9 cellular contexts compared by ENCODE assay signal in the genomic region with DNA sequence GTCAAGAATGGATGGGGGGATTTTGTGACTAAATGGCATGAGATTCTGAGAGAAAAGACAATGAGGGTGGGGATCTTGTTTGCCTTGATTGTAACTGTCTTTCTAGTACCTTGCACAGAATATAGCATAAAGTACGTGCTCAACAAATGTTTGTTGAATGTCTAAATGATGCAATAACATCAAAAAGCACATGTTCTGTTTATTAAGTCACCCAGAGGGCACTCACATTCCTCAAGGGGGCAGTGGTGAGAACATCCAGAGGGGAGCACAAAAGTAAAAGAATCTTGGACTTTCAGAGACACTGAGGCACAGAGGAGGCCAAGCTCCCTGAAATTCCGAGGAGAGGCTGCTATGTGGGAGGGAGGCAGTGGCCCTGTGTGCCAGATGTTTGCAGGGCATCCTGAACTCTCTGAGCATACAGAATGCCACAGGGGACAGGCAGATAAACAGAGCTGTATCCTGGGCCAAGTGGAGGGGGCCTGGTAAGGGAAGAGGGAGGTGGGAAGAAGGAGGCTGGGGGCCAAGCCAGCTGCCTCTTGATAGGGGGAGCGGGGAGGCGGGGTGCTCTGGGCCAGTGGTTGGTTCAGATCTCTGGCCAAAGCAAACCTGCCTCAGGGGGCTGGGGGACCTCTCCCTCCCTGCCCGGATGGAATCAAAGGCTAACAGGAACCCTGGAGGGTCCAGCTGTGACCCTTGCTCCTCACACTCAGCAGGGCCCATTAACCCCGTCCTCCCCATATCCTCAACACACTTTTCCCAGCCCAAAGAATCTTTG. TPM values are rescaled to one million over a fixed set of nuclear protein-coding genes. Genes with fewer than 3 reads are reported as not detected.
DNase-seq lines count a peak whose midpoint lies in the region; ATAC-seq and TF ChIP-seq lines count a peak whose summit lies in the region.
"Had no signal": no experiment of that assay in that cellular context is flagged by ENCODE, and none has a peak within 500 bp of the region (broad histone marks: within the 10 kb centered on the region; RNA-seq: fewer than 3 reads in every experiment).

No MANE protein-coding gene starts in this region.

- H3K27ac ChIP-seq in KMS-11: no peak overlapping the region
- H3K27ac ChIP-seq in smooth muscle cell (ENCODE audit: low read depth): no peak overlapping the region

- POLR2A ChIA-PET in activated CD4-positive, alpha-beta memory T cell treated with anti-CD3 and anti-CD28 coated beads, Interleukin-2, amount 10 ng/mL, durations not matched to agents 7 days and 5 days (lab: Charles Lee): interaction anchor here (1.0 to 1.5 kb wide), 3 partner anchors 10 to 154 kb away, joined by 3 to 4 read pairs (median 3); a partner anchor contains a TSS

- no peaks in the 10 kb centered on the region for H3K36me3 ChIP-seq in KMS-11 (ENCODE audit: insufficient read depth)
- no peaks in the 10 kb centered on the region for H3K36me3 ChIP-seq in smooth muscle cell (ENCODE audit: low read depth)

- peak; percentile 97 for TF ChIP-seq CTCF in KMS-11 (conservative IDR thresholded peaks at IDR 0.05; ENCODE audit: low read depth, low read length)
- peak; percentile 55 for TF ChIP-seq CTCF in smooth muscle cell (IDR thresholded peaks at IDR 0.05; ENCODE audit: borderline replicate concordance, insufficient read depth, poor library complexity, severe bottlenecking)

- H3K79me2 ChIP-seq in KMS-11 (ENCODE audit: insufficient read depth, low read depth) (no peaks in the 10 kb centered on the region), smooth muscle cell (ENCODE audit: low read depth) (no peaks in the 10 kb centered on the region)

- H4K20me1 ChIP-seq in KMS-11 (ENCODE audit: insufficient read depth) (no peaks in the 10 kb centered on the region), smooth muscle cell (ENCODE audit: low read depth) (no peaks in the 10 kb centered on the region)

- no peaks in the 10 kb centered on the region for H3K9me3 Mint-ChIP-seq in activated CD4-positive, alpha-beta memory T cell treated with anti-CD3 and anti-CD28 coated beads, Interleukin-2, amount 10 ng/mL, durations not matched to agents 7 days and 5 days
- H3K9me3 Mint-ChIP-seq: natural killer cell treated with Interleukin-12 subunit alpha and Interleukin-12 subunit beta and Interleukin-15 and Interleukin-18, amount 100 ng/mL, for 72 hours had no signal

- DNase-seq in DMS53 (lab: John Stamatoyannopoulos, UW): peak; percentile 64
- peak; percentile 35 for DNase-seq in activated CD4-positive, alpha-beta memory T cell treated with anti-CD3 and anti-CD28 coated beads, Interleukin-2, amount 10 ng/mL, durations not matched to agents 7 days and 5 days
- DNase-seq in foreskin melanocyte: peak; percentile 35
- DNase-seq in smooth muscle cell (lab: John Stamatoyannopoulos, UW; ENCODE audit: unreplicated experiment): no peak
- DNase-seq in mesenteric fat pad (ENCODE audit: low spot score): no peak

- H3K4me3 Mint-ChIP-seq in activated CD4-positive, alpha-beta memory T cell treated with anti-CD3 and anti-CD28 coated beads, Interleukin-2, amount 10 ng/mL, durations not matched to agents 7 days and 5 days: no peak overlapping the region
- H3K4me3 Mint-ChIP-seq: natural killer cell treated with Interleukin-12 subunit alpha and Interleukin-12 subunit beta and Interleukin-15 and Interleukin-18, amount 100 ng/mL, for 72 hours had no signal

- H3K4me3 ChIP-seq in KMS-11 (IDR thresholded peaks at IDR 0.05; ENCODE audit: insufficient read depth, low read depth, low read length) (no peak overlapping the region), smooth muscle cell (no peak overlapping the region)

- no peak overlapping the region for H3K4me2 ChIP-seq in KMS-11
- no peak overlapping the region for H3K4me2 ChIP-seq in smooth muscle cell

- H3K4me1 ChIP-seq in KMS-11 (ENCODE audit: low read depth, poor library complexity, severe bottlenecking) (no peaks in the 10 kb centered on the region), smooth muscle cell (ENCODE audit: low read depth) (peaks cover 30% of the 10 kb centered on the region)

- 69% methylated on average over 5 of the region's 6 CpGs for WGBS in smooth muscle cell (ENCODE audit: low lambda C conversion rate)

- CTCF ChIA-PET in activated CD4-positive, alpha-beta memory T cell treated with anti-CD3 and anti-CD28 coated beads, Interleukin-2, amount 10 ng/mL, durations not matched to agents 7 days and 5 days (lab: Charles Lee): interaction anchor here (1.8 kb wide), 1 partner anchor 143 kb away, joined by 5 read pairs; no protein-coding TSS in a partner anchor

- H2AFZ ChIP-seq in KMS-11 (ENCODE audit: low read depth): peak overlapping the region; percentile 16
- H2AFZ ChIP-seq in smooth muscle cell (ENCODE audit: low read depth): no peak overlapping the region

- H3K36me3 Mint-ChIP-seq in activated CD4-positive, alpha-beta memory T cell treated with anti-CD3 and anti-CD28 coated beads, Interleukin-2, amount 10 ng/mL, durations not matched to agents 7 days and 5 days (ENCODE audit: low read depth): no peaks in the 10 kb centered on the region
- H3K36me3 Mint-ChIP-seq: natural killer cell treated with Interleukin-12 subunit alpha and Interleukin-12 subunit beta and Interleukin-15 and Interleukin-18, amount 100 ng/mL, for 72 hours had no signal

- H3K9ac ChIP-seq in KMS-11 (no peak overlapping the region), smooth muscle cell (ENCODE audit: low read depth) (no peak overlapping the region)

- no peak overlapping the region for H3K27ac Mint-ChIP-seq in activated CD4-positive, alpha-beta memory T cell treated with anti-CD3 and anti-CD28 coated beads, Interleukin-2, amount 10 ng/mL, durations not matched to agents 7 days and 5 days
- H3K27ac Mint-ChIP-seq: natural killer cell treated with Interleukin-12 subunit alpha and Interleukin-12 subunit beta and Interleukin-15 and Interleukin-18, amount 100 ng/mL, for 72 hours had no signal

- no peaks in the 10 kb centered on the region for H3K9me3 ChIP-seq in smooth muscle cell (replicated peaks; ENCODE audit: low read depth)

- H3K4me1 Mint-ChIP-seq in activated CD4-positive, alpha-beta memory T cell treated with anti-CD3 and anti-CD28 coated beads, Interleukin-2, amount 10 ng/mL, durations not matched to agents 7 days and 5 days: no peaks in the 10 kb centered on the region

- ATAC-seq in HG02938 (IDR thresholded peaks at IDR 0.05; ENCODE audit: unreplicated experiment) (no peak), HG03378 (IDR thresholded peaks at IDR 0.05; ENCODE audit: unreplicated experiment) (no peak)

- no peaks in the 10 kb centered on the region for H3F3A ChIP-seq in smooth muscle cell (ENCODE audit: low read depth)

- H3K27me3 Mint-ChIP-seq in activated CD4-positive, alpha-beta memory T cell treated with anti-CD3 and anti-CD28 coated beads, Interleukin-2, amount 10 ng/mL, durations not matched to agents 7 days and 5 days: peaks cover 17% of the 10 kb centered on the region

- H3K27me3 ChIP-seq in KMS-11 (ENCODE audit: insufficient read depth, low read depth) (no peaks in the 10 kb centered on the region), smooth muscle cell (ENCODE audit: low read depth) (no peaks in the 10 kb centered on the region)

RNA-seq across cellular contexts. Expression of a gene that starts 6.5 kb away (rescaled TPM):
- total RNA-seq in activated CD4-positive, alpha-beta memory T cell treated with anti-CD3 and anti-CD28 coated beads, Interleukin-2, amount 10 ng/mL, durations not matched to agents 7 days and 5 days: not detected
- total RNA-seq in smooth muscle cell (not detected in 2 replicates), mesenteric fat pad (31.2 TPM)
- 0.07 TPM in 1 of 2 replicates, not detected in the other for polyA plus RNA-seq in smooth muscle cell
- total RNA-seq: natural killer cell treated with Interleukin-12 subunit alpha and Interleukin-12 subunit beta and Interleukin-15 and Interleukin-18, amount 100 ng/mL, for 72 hours had no signal

RNA-seq across cellular contexts. Expression of a gene that starts 10.7 kb away (rescaled TPM):
- 10 to 100 TPM; 30.5 to 31.6 TPM for total RNA-seq in activated CD4-positive, alpha-beta memory T cell treated with anti-CD3 and anti-CD28 coated beads, Interleukin-2, amount 10 ng/mL, durations not matched to agents 7 days and 5 days
- total RNA-seq in smooth muscle cell (17.3 and 20.8 TPM in 2 replicates), mesenteric fat pad (20.4 TPM)
- polyA plus RNA-seq in smooth muscle cell: 30.2 and 35.5 TPM in 2 replicates

RNA-seq across cellular contexts. Expression of a gene that starts 27.7 kb away (rescaled TPM):
- not detected for total RNA-seq in activated CD4-positive, alpha-beta memory T cell treated with anti-CD3 and anti-CD28 coated beads, Interleukin-2, amount 10 ng/mL, durations not matched to agents 7 days and 5 days
- total RNA-seq in smooth muscle cell: not detected in 2 replicates
- not detected in 2 replicates for polyA plus RNA-seq in smooth muscle cell
- not detected for total RNA-seq in mesenteric fat pad
- total RNA-seq: natural killer cell treated with Interleukin-12 subunit alpha and Interleukin-12 subunit beta and Interleukin-15 and Interleukin-18, amount 100 ng/mL, for 72 hours had no signal

RNA-seq across cellular contexts. Expression of a gene that starts 39.1 kb away (rescaled TPM):
- not detected for total RNA-seq in activated CD4-positive, alpha-beta memory T cell treated with anti-CD3 and anti-CD28 coated beads, Interleukin-2, amount 10 ng/mL, durations not matched to agents 7 days and 5 days
- total RNA-seq in smooth muscle cell (not detected in 2 replicates), mesenteric fat pad (0.16 TPM)
- polyA plus RNA-seq in smooth muscle cell: not detected in 2 replicates

RNA-seq across cellular contexts. Expression of a gene that starts 42.3 kb away (rescaled TPM):
- total RNA-seq in activated CD4-positive, alpha-beta memory T cell treated with anti-CD3 and anti-CD28 coated beads, Interleukin-2, amount 10 ng/mL, durations not matched to agents 7 days and 5 days: under 1 TPM in 1 of 2 experiments, not detected in 1; 0.33 TPM
- total RNA-seq in smooth muscle cell: not detected in 2 replicates
- polyA plus RNA-seq in smooth muscle cell: not detected in 2 replicates
- total RNA-seq in mesenteric fat pad: 0.39 TPM
- total RNA-seq: natural killer cell treated with Interleukin-12 subunit alpha and Interleukin-12 subunit beta and Interleukin-15 and Interleukin-18, amount 100 ng/mL, for 72 hours had no signal

Comparison
In these comparisons a context has a peak if more than half of its experiments do, and no peak if none do; other contexts are left out.
1. DNase-seq: peak in DMS53 (single experiment), activated CD4-positive, alpha-beta memory T cell treated with anti-CD3 and anti-CD28 coated beads, Interleukin-2, amount 10 ng/mL, durations not matched to agents 7 days and 5 days (single experiment) and foreskin melanocyte (single experiment); none in smooth muscle cell (single experiment) and mesenteric fat pad (single experiment).
2. RNA of a gene that starts 6.5 kb away (total RNA-seq): 31.2 TPM in mesenteric fat pad (single experiment); not detected in activated CD4-positive, alpha-beta memory T cell treated with anti-CD3 and anti-CD28 coated beads, Interleukin-2, amount 10 ng/mL, durations not matched to agents 7 days and 5 days and not detected in smooth muscle cell; every median in the first group is over 10 times any median in the second.